Comparison of ENCODE assay signal across 8 cellular contexts in the genomic region with DNA sequence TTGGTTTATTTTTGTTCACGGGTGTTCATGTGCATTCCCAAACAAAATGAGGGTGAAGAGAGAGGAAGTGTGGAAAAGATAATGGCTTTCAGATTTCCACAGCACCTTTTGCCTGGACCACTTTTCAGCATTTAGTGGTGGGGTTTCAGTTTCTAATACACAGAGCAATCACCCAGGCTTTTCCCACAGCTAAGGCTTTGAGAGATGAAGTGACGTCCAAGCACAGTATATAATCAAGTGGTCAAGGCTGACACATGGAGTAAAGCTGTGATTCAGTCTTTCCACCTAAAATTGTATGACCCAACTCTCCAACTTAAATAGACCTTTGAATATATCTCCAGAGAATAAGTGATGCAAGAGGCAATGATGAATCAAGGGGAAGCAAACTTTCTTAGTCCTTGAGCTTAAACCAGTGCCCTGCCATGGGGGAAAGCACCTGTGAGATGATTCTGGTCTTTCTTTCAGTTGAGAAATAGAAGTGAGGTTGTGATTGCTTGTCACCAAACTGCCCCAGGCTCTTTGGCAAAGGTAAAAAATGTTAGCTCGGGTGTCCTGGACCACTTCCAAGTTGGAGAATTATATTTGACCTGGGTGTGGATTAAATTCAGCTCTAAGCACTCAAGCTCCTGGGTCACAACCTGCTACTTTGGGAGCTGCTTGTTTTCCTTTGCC. TPM values are rescaled to one million over a fixed set of nuclear protein-coding genes. Genes with fewer than 3 reads are reported as not detected.
DNase-seq lines count a peak whose midpoint lies in the region; ATAC-seq and TF ChIP-seq lines count a peak whose summit lies in the region.

No MANE protein-coding gene starts in this region.

- H3K36me3 ChIP-seq in left ventricle myocardium inferior, result no peaks in the 10 kb centered on the region
- no peaks in the 10 kb centered on the region for H3K36me3 ChIP-seq in upper lobe of left lung

- H3K4me1 ChIP-seq in left ventricle myocardium inferior, result peaks cover 70% of the 10 kb centered on the region
- H3K4me1 ChIP-seq in upper lobe of left lung, result peaks cover 17 to 29% (median 24%) of the 10 kb centered on the region in 4 donors

- TF ChIP-seq CTCF in left ventricle myocardium inferior (IDR thresholded peaks at IDR 0.05; ENCODE audit: borderline replicate concordance), result no peak
- TF ChIP-seq CTCF in upper lobe of left lung (IDR thresholded peaks at IDR 0.05), result no peak

- TF ChIP-seq POLR2A in upper lobe of left lung (IDR thresholded peaks at IDR 0.05), result no peak

- DNase-seq in left ventricle myocardium inferior (no peak), left cardiac atrium (no peak), NCI-H345 treated with DMSO at 0.1 percent for 48 hours (lab: John Stamatoyannopoulos, UW; ENCODE audit: unreplicated experiment) (peak; percentile 80), epithelial cell of prostate (ENCODE audit: low read depth, low spot score) (peak; percentile 73), upper lobe of left lung (peak in 1 of 2 donors; percentile 34), middle frontal gyrus (ENCODE audit: extremely low spot score, low spot score) (no peak)

- H3K27me3 ChIP-seq in left ventricle myocardium inferior (ENCODE audit: low read depth) (peaks cover 13% of the 10 kb centered on the region), upper lobe of left lung (no peaks in the 10 kb centered on the region)

- no peaks in the 10 kb centered on the region for H3K9me3 ChIP-seq in left ventricle myocardium inferior (replicated peaks)
- H3K9me3 ChIP-seq in upper lobe of left lung, result no peaks in the 10 kb centered on the region

- TF ChIP-seq EP300 in upper lobe of left lung (IDR thresholded peaks at IDR 0.05), result peak in 1 of 4 donors; percentile 27

- intact Hi-C loops in left ventricle myocardium inferior (cut with micrococcal nuclease) (loop anchor here (5.0 kb wide), 1 partner anchor 38 kb away; no protein-coding TSS in a partner anchor), left cardiac atrium (cut with DNase I) (loop anchor here (5.0 kb wide), 2 partner anchors 38 to 43 kb away; a partner anchor contains a TSS)

- H3K4me3 ChIP-seq in left ventricle myocardium inferior (peak overlapping the region; percentile 13), upper lobe of left lung (no peak overlapping the region)

- no peak for ATAC-seq in left cardiac atrium
- ATAC-seq in upper lobe of left lung (ENCODE audit: low FRiP score in 2 of 2), result no peak
- ATAC-seq in GM21619 (IDR thresholded peaks at IDR 0.05; ENCODE audit: unreplicated experiment), result no peak
- no peak for ATAC-seq in HG02970 (IDR thresholded peaks at IDR 0.05; ENCODE audit: low FRiP score, unreplicated experiment)

- 48 to 61% methylated on average over 2 to 3 of the region's 3 CpGs for WGBS in upper lobe of left lung, 2 donors

- H3K27ac ChIP-seq in left ventricle myocardium inferior (replicated peaks) (peak overlapping the region; percentile 97), epithelial cell of prostate (peak overlapping the region; percentile 57), upper lobe of left lung (peak overlapping the region; percentile 44 to 95 (median 94))

RNA-seq across cellular contexts. Expression of a gene that starts 2.4 kb away (rescaled TPM):
- total RNA-seq in left ventricle myocardium inferior (32.7 TPM), left cardiac atrium (10 to 100 TPM; 34.9 to 50.9 TPM), upper lobe of left lung (10 to 100 TPM; 11.2 to 43.7 (median 33.0) TPM)

RNA-seq across cellular contexts. Expression of a gene that starts 40.1 kb away (rescaled TPM):
- total RNA-seq in left ventricle myocardium inferior (1.4 TPM), left cardiac atrium (1 to 10 TPM; 1.6 to 1.8 TPM), upper lobe of left lung (100 to 1,000 TPM in 1 of 6 donors, 10 to 100 TPM in 5; 12.2 to 109 (median 31.2) TPM)

RNA-seq across cellular contexts. Expression of a gene that starts 41.5 kb away (rescaled TPM):
- not detected for total RNA-seq in left ventricle myocardium inferior
- total RNA-seq in left cardiac atrium, result not detected
- not detected for total RNA-seq in upper lobe of left lung

Comparison
In these comparisons a context has a peak if more than half of its experiments do, and no peak if none do; other contexts are left out.
1. DNase-seq: peak in NCI-H345 treated with DMSO at 0.1 percent for 48 hours (single experiment) and epithelial cell of prostate (single experiment); none in left ventricle myocardium inferior (single experiment), left cardiac atrium (single experiment) and middle frontal gyrus (single experiment).
2. Peak in every context shown above with its lines, with median percentiles within 50 percentile points of each other: H3K27ac ChIP-seq.